ENCODE assay signal across 19 cellular contexts in genomic region chr19:10986301-10987127, GRCh38. TPM values are rescaled to one million over a fixed set of nuclear protein-coding genes. Genes with fewer than 3 reads are reported as not detected.
DNase-seq lines count a peak whose midpoint lies in the region; ATAC-seq and TF ChIP-seq lines count a peak whose summit lies in the region.
"Had no signal": no experiment of that assay in that cellular context is flagged by ENCODE, and none has a peak within 500 bp of the region (broad histone marks: within the 10 kb centered on the region; RNA-seq: fewer than 3 reads in every experiment).

No MANE protein-coding gene starts in this region.

- H3K9ac ChIP-seq in mammary epithelial cell (ENCODE audit: insufficient read depth, low read length) (no peak overlapping the region), neuronal stem cell (ENCODE audit: low read depth, low read length, poor library complexity) (no peak overlapping the region)
- H3K9ac ChIP-seq: BLaER1 treated with 17β-estradiol and CSF1 and Interleukin-3, amounts not matched to agents 10 nM and 100 nM had no signal

- no peak overlapping the region for H3K4ac ChIP-seq in neuronal stem cell (ENCODE audit: low read length)

- no peak overlapping the region for H2BK5ac ChIP-seq in neuronal stem cell (ENCODE audit: low read length)

- intact Hi-C loops in mammary epithelial cell (cut with micrococcal nuclease) (no loop called here), MCF 10A (cut with micrococcal nuclease) (no loop called here)

- peak overlapping the region; percentile 27 for H4K8ac ChIP-seq in neuronal stem cell (ENCODE audit: low read depth, low read length)

- H3K4me3 ChIP-seq in mammary epithelial cell (replicated peaks in 1 of 3; ENCODE audit: insufficient read depth in 1 of 3, low read depth in 2 of 3, low read length in 3 of 3), result no peak overlapping the region
- H3K4me3 ChIP-seq in H7 (ENCODE audit: insufficient read depth, low read depth, low read length), result no peak overlapping the region
- H3K4me3 ChIP-seq in neuronal stem cell (ENCODE audit: low read length in 2 of 2), result no peak overlapping the region
- H3K4me3 ChIP-seq: BLaER1 treated with 17β-estradiol and CSF1 and Interleukin-3, amounts not matched to agents 10 nM and 100 nM had no signal

- H3K4me3 Mint-ChIP-seq in MCF 10A (ENCODE audit: unreplicated experiment), result no peak overlapping the region
- H3K4me3 Mint-ChIP-seq in stimulated activated memory B cell treated with anti-CD40 and anti-IgM and Interleukin-4, amounts not matched to agents 10 μg/mL and 1 μg/mL and 100 μg/mL, for 72 hours, result no peak overlapping the region
- H3K4me3 Mint-ChIP-seq: B cell; CD8-positive, alpha-beta T cell had no signal

- no peak overlapping the region for H3K14ac ChIP-seq in neuronal stem cell (ENCODE audit: low read length)

- no peak overlapping the region for H3K27ac Mint-ChIP-seq in MCF 10A (ENCODE audit: low read depth, unreplicated experiment)
- H3K27ac Mint-ChIP-seq in stimulated activated memory B cell treated with anti-CD40 and anti-IgM and Interleukin-4, amounts not matched to agents 10 μg/mL and 1 μg/mL and 100 μg/mL, for 72 hours, result no peak overlapping the region
- H3K27ac Mint-ChIP-seq: B cell; CD8-positive, alpha-beta T cell; IgD-negative memory B cell had no signal

- H3K27ac ChIP-seq in mammary epithelial cell (ENCODE audit: insufficient read depth, low read depth, low read length) (no peak overlapping the region), RWPE1 (peak overlapping the region; percentile 2; the same call in 1 of the 2 replicates), neuronal stem cell (replicated peaks; ENCODE audit: low read length) (no peak overlapping the region)
- H3K27ac ChIP-seq: BLaER1 treated with 17β-estradiol and CSF1 and Interleukin-3, amounts not matched to agents 10 nM and 100 nM; HL-60 had no signal

- H3K27me3 Mint-ChIP-seq in MCF 10A (ENCODE audit: insufficient read depth, unreplicated experiment), result no peaks in the 10 kb centered on the region
- H3K27me3 Mint-ChIP-seq in stimulated activated memory B cell treated with anti-CD40 and anti-IgM and Interleukin-4, amounts not matched to agents 10 μg/mL and 1 μg/mL and 100 μg/mL, for 72 hours, result no peaks in the 10 kb centered on the region
- H3K27me3 Mint-ChIP-seq: B cell, IgD-negative memory B cell had no signal

- no peak overlapping the region for H3K4me2 ChIP-seq in mammary epithelial cell (ENCODE audit: insufficient read depth, low read depth, low read length)
- peak overlapping the region; percentile 3 for H3K4me2 ChIP-seq in neuronal stem cell (ENCODE audit: insufficient read depth, low read length, poor library complexity, severe bottlenecking)
- H3K4me2 ChIP-seq: BLaER1 treated with 17β-estradiol and CSF1 and Interleukin-3, amounts not matched to agents 10 nM and 100 nM had no signal

- no peak overlapping the region for H2BK15ac ChIP-seq in neuronal stem cell (ENCODE audit: low read length)

- 91% methylated on average over 26 of the region's 32 CpGs for WGBS in mammary epithelial cell (ENCODE audit: low coverage, missing lambda C conversion rate)
- no CpG with 5 or more reads among the region's 32 CpGs for WGBS in neuronal stem cell (ENCODE audit: extremely low coverage in 2 of 2, insufficient read length in 2 of 2, insufficient replicate concordance in 1 of 2), 2 donors

- H3K9me3 Mint-ChIP-seq in MCF 10A (ENCODE audit: unreplicated experiment), result no peaks in the 10 kb centered on the region
- no peaks in the 10 kb centered on the region for H3K9me3 Mint-ChIP-seq in stimulated activated memory B cell treated with anti-CD40 and anti-IgM and Interleukin-4, amounts not matched to agents 10 μg/mL and 1 μg/mL and 100 μg/mL, for 72 hours
- H3K9me3 Mint-ChIP-seq: CD8-positive, alpha-beta T cell; IgD-negative memory B cell had no signal

- H2BK12ac ChIP-seq in neuronal stem cell (ENCODE audit: low read length), result no peak overlapping the region

- BruUV-seq in mammary epithelial cell (replicated peaks; lab: Mats Ljungman, UMichigan) (TSS peak; percentile 77), MCF 10A (replicated peaks; lab: Mats Ljungman, UMichigan) (no TSS peak)

- peaks cover 62% of the 10 kb centered on the region for H3K36me3 Mint-ChIP-seq in MCF 10A (ENCODE audit: insufficient read depth, unreplicated experiment)
- H3K36me3 Mint-ChIP-seq in stimulated activated memory B cell treated with anti-CD40 and anti-IgM and Interleukin-4, amounts not matched to agents 10 μg/mL and 1 μg/mL and 100 μg/mL, for 72 hours, result peaks cover 62% of the 10 kb centered on the region

- peaks cover 10% of the 10 kb centered on the region for H3K36me3 ChIP-seq in mammary epithelial cell (ENCODE audit: insufficient read depth, low read length)
- H3K36me3 ChIP-seq in H7 (replicated peaks; ENCODE audit: control insufficient read depth, insufficient read depth, low read length), result peaks cover 28% of the 10 kb centered on the region
- peaks cover 54 to 94% of the 10 kb centered on the region in 2 donors for H3K36me3 ChIP-seq in neuronal stem cell (replicated peaks in 1 of 2; ENCODE audit: control insufficient read depth in 2 of 2, insufficient read depth in 2 of 2, low read length in 2 of 2)

- H3K79me1 ChIP-seq in neuronal stem cell (ENCODE audit: low read depth, low read length), result peaks cover 23% of the 10 kb centered on the region

- H2AK5ac ChIP-seq in neuronal stem cell (ENCODE audit: low read depth, low read length), result no peak overlapping the region

- H3K4me1 Mint-ChIP-seq in MCF 10A (ENCODE audit: insufficient read depth, unreplicated experiment), result no peaks in the 10 kb centered on the region
- H3K4me1 Mint-ChIP-seq in stimulated activated memory B cell treated with anti-CD40 and anti-IgM and Interleukin-4, amounts not matched to agents 10 μg/mL and 1 μg/mL and 100 μg/mL, for 72 hours, result no peaks in the 10 kb centered on the region
- H3K4me1 Mint-ChIP-seq: B cell had no signal

- no peaks in the 10 kb centered on the region for H4K20me1 ChIP-seq in mammary epithelial cell (ENCODE audit: insufficient read depth, low read length)

- no peak overlapping the region for H2AFZ ChIP-seq in mammary epithelial cell (ENCODE audit: low read depth, low read length)
- no peak overlapping the region for H2AFZ ChIP-seq in neuronal stem cell (ENCODE audit: low read length)

- in situ Hi-C loops in mammary epithelial cell (cut with MboI; ENCODE audit: low sequenced_read_pairs in 2 of 2), result no loop called here

- dilution Hi-C loops in mammary epithelial cell (cut with HindIII; ENCODE audit: low sequenced_read_pairs), result loop anchor here (5.0 kb wide), 3 partner anchors 41 to 76 kb away; no protein-coding TSS in a partner anchor

- H4K91ac ChIP-seq in neuronal stem cell (ENCODE audit: low read depth, low read length, poor library complexity), result peak overlapping the region; percentile 24

- ATAC-seq in stimulated activated memory B cell treated with anti-CD40 and anti-IgM and Interleukin-4, amounts not matched to agents 10 μg/mL and 1 μg/mL and 100 μg/mL, for 72 hours, result no peak
- ATAC-seq: CD8-positive, alpha-beta T cell; HCT116 had no signal

- POLR2A ChIA-PET in MCF 10A (lab: Yijun Ruan, JAX), result no interaction called here
- POLR2A ChIA-PET in RWPE1 (lab: Yijun Ruan, JAX; ENCODE audit: low non-redundant PET), result no interaction called here

- no peak overlapping the region for H3K18ac ChIP-seq in neuronal stem cell (ENCODE audit: low read length)

- no peaks in the 10 kb centered on the region for H3K9me3 ChIP-seq in mammary epithelial cell (replicated peaks; ENCODE audit: insufficient read depth, low read length)
- H3K9me3 ChIP-seq in neuronal stem cell (replicated peaks in 1 of 2; ENCODE audit: control insufficient read depth in 2 of 2, insufficient read depth in 1 of 2, low read depth in 1 of 2, low read length in 2 of 2), result peaks cover 0 to 2% of the 10 kb centered on the region in 2 donors
- H3K9me3 ChIP-seq: BLaER1 treated with 17β-estradiol and CSF1 and Interleukin-3, amounts not matched to agents 10 nM and 100 nM had no signal

- no peak for DNase-seq in mammary epithelial cell
- DNase-seq in MCF 10A (ENCODE audit: unreplicated experiment), result no peak
- DNase-seq in H7, result peak; percentile 64
- DNase-seq in RWPE1 (ENCODE audit: low spot score), result no peak
- DNase-seq in neuronal stem cell (ENCODE audit: low spot score), result no peak
- no peak for DNase-seq in NCI-H446 treated with DMSO at 0.1 percent for 48 hours (lab: John Stamatoyannopoulos, UW)
- DNase-seq in NCI-H187 (lab: John Stamatoyannopoulos, UW), result no peak
- DNase-seq: 8988T; Calu3; CD8-positive, alpha-beta T cell; DMS79 treated with DMSO at 0.1 percent for 48 hours; GF-D8; KBM-7 had no signal

- H3K23ac ChIP-seq in neuronal stem cell (ENCODE audit: low read depth, low read length, poor library complexity), result no peak overlapping the region

- H3K79me2 ChIP-seq in mammary epithelial cell (ENCODE audit: insufficient read depth, low read length), result peaks cover 45% of the 10 kb centered on the region

- H2BK120ac ChIP-seq in neuronal stem cell (ENCODE audit: low read depth, low read length), result no peak overlapping the region

- H3K27me3 ChIP-seq in mammary epithelial cell (ENCODE audit: insufficient read depth, low read length) (no peaks in the 10 kb centered on the region), H7 (ENCODE audit: control insufficient read depth, insufficient read depth, low read length) (no peaks in the 10 kb centered on the region), neuronal stem cell (ENCODE audit: control insufficient read depth in 3 of 3, insufficient read depth in 3 of 3, low read depth in 1 of 3, low read length in 3 of 3) (no peaks in the 10 kb centered on the region)
- H3K27me3 ChIP-seq: BLaER1 treated with 17β-estradiol and CSF1 and Interleukin-3, amounts not matched to agents 10 nM and 100 nM had no signal

- CTCF ChIA-PET in mammary epithelial cell (lab: Charles Lee; ENCODE audit: low non-redundant PET), result no interaction called here
- CTCF ChIA-PET in MCF 10A (lab: Yijun Ruan, JAX), result interaction anchor here (0.5 to 1.0 kb wide), 2 partner anchors 44 to 79 kb away, joined by 3 to 4 read pairs; no protein-coding TSS in a partner anchor
- CTCF ChIA-PET in RWPE1 (lab: Yijun Ruan, JAX), result interaction anchor here (0.6 to 0.9 kb wide), 2 partner anchors 50 to 52 kb away, joined by 4 to 5 read pairs; no protein-coding TSS in a partner anchor

- H3K4me1 ChIP-seq in mammary epithelial cell (ENCODE audit: insufficient read depth, low read length), result no peaks in the 10 kb centered on the region
- no peaks in the 10 kb centered on the region for H3K4me1 ChIP-seq in neuronal stem cell (ENCODE audit: control insufficient read depth in 2 of 2, insufficient read depth in 1 of 2, low read depth in 1 of 2, low read length in 2 of 2)

- TF ChIP-seq CTCF in mammary epithelial cell (conservative IDR thresholded peaks at IDR 0.05 in 1 of 2, IDR thresholded peaks at IDR 0.05 in 1 of 2; ENCODE audit: extremely low read depth in 1 of 2, insufficient read depth in 1 of 2, low read depth in 1 of 2, low read length in 2 of 2) (no peak), MCF 10A (IDR thresholded peaks at IDR 0.05; ENCODE audit: unreplicated experiment) (no peak), RWPE1 (conservative IDR thresholded peaks at IDR 0.05; ENCODE audit: low read depth) (no peak)

RNA-seq across cellular contexts. Expression of gene SMARCA4, which starts 25.7 kb away (rescaled TPM):
- total RNA-seq in mammary epithelial cell (100 to 1,000 TPM in 1 of 2 donors, 10 to 100 TPM in 1; 67.0 to 110 TPM), MCF 10A (2022) (127 and 132 TPM in 2 replicates)
- 59.2 TPM for polyA plus RNA-seq in mammary epithelial cell
- 138 TPM for polyA minus RNA-seq in mammary epithelial cell
- total RNA-seq in H7 (2014; rRNA removed; shearing (Covaris generic)), result 173 and 208 TPM in 2 replicates
- polyA plus RNA-seq in neuronal stem cell (2013, experiment 1 of 2), result 168 TPM
- 160 TPM for polyA plus RNA-seq in neuronal stem cell (2013, experiment 2 of 2)

RNA-seq across cellular contexts. Expression of gene TIMM29, which starts 57.9 kb away (rescaled TPM):
- total RNA-seq in mammary epithelial cell, result 10 to 100 TPM; 17.2 to 28.8 TPM
- polyA plus RNA-seq in mammary epithelial cell, result 7.7 TPM
- polyA minus RNA-seq in mammary epithelial cell, result 2.2 TPM
- total RNA-seq in MCF 10A (2022), result 18.3 and 19.3 TPM in 2 replicates
- 58.2 and 68.3 TPM in 2 replicates for total RNA-seq in H7 (2014; rRNA removed; shearing (Covaris generic))
- 19.1 TPM for polyA plus RNA-seq in neuronal stem cell (2013, experiment 1 of 2)
- polyA plus RNA-seq in neuronal stem cell (2013, experiment 2 of 2), result 19.4 TPM

RNA-seq across cellular contexts. Expression of gene YIPF2, which starts 58.1 kb away (rescaled TPM):
- total RNA-seq in mammary epithelial cell, result 100 to 1,000 TPM in 1 of 2 donors, 10 to 100 TPM in 1; 57.1 to 112 TPM
- polyA plus RNA-seq in mammary epithelial cell, result 52.0 TPM
- 39.4 TPM for polyA minus RNA-seq in mammary epithelial cell
- total RNA-seq in MCF 10A (2022), result 65.5 and 75.3 TPM in 2 replicates
- 81.1 and 90.3 TPM in 2 replicates for total RNA-seq in H7 (2014; rRNA removed; shearing (Covaris generic))
- polyA plus RNA-seq in neuronal stem cell (2013, experiment 1 of 2), result 28.4 TPM
- polyA plus RNA-seq in neuronal stem cell (2013, experiment 2 of 2), result 27.5 TPM
